ENCODE assay signal across 8 cellular contexts in the genomic region with DNA sequence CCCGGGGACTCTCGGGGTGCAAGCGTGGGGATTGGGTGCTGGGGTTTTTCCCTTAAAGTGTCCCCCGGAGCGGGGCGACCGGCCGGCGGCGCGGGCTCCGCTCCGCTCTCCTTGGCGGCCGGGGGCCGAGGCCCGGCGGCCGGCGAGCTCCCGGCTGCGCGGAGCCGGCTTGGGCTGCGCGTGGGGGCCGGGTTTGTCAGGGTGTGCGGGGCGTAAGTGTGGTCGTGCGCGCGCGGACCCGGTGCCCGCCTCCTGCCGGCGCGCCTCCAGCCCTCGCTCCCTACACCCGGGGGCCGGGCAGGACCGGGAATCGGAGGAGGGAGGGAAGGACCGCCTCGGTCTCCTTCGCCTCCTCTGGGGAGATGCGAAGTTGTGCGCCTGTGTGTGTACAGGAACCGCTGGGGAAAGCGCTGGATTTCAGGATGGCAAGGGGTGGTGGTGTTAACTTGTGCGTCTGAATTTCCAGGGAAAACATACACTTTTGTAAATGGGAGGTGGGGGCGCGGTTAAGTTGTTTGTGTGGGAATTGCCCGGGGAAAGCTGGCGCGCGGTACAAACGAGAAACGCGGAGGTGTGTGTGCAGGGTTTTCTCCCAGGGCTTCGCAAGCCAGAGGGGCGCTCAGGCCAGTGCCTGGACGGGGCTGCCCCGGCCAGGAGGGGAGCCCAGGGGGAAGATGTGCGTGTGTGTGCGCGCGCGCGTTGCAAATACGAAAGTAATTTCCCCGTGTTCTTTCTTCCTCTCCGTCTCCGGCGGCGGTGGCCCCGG. TPM values are rescaled to one million over a fixed set of nuclear protein-coding genes. Genes with fewer than 3 reads are reported as not detected.
DNase-seq lines count a peak whose midpoint lies in the region; ATAC-seq, FAIRE-seq and TF ChIP-seq lines count a peak whose summit lies in the region.

No MANE protein-coding gene starts in this region.

- H3K79me2 ChIP-seq in GM12878 (ENCODE audit: control insufficient read depth, insufficient read depth, low read length) = peaks cover 1% of the 10 kb centered on the region

- H3K4me1 ChIP-seq in GM12878 (ENCODE audit: control insufficient read depth, insufficient read depth, low read length) = peaks cover 4% of the 10 kb centered on the region; the same call in 1 of the 2 replicates
- peaks cover 30% of the 10 kb centered on the region for H3K4me1 ChIP-seq in iPS-18a (ENCODE audit: control insufficient read depth, low read depth, low read length)

- intact Hi-C loops in GM12878 (cut with micrococcal nuclease; ENCODE audit: unreplicated experiment) = loop anchor here (2.0 to 5.0 kb wide), 3 partner anchors 97 to 125 kb away; no protein-coding TSS in a partner anchor

- DNase-seq in NCI-H82 (lab: John Stamatoyannopoulos, UW) (peak; percentile 44), NCI-H82 treated with DMSO at 0.1 percent for 48 hours (lab: John Stamatoyannopoulos, UW; ENCODE audit: unreplicated experiment) (no peak), SK-N-MC (ENCODE audit: low read depth, low spot score) (no peak), GM12878 (ENCODE audit: low read depth, low spot score) (no peak), T1000 (lab: John Stamatoyannopoulos, UW) (no peak)

- RAD21 ChIA-PET in GM12878 (lab: Charles Lee; ENCODE audit: unreplicated experiment) = interaction anchor here (1.5 kb wide), 1 partner anchor 96 kb away, joined by 4 read pairs; no protein-coding TSS in a partner anchor

- under 1% methylated on average over 43 of the region's 78 CpGs for WGBS in GM12878 (ENCODE audit: insufficient coverage, insufficient replicate concordance, low lambda C conversion rate, missing lambda C conversion rate)

- H3K9me3 ChIP-seq in SK-N-MC (ENCODE audit: low read depth, low read length) = no peaks in the 10 kb centered on the region
- no peaks in the 10 kb centered on the region for H3K9me3 ChIP-seq in GM12878 (replicated peaks; ENCODE audit: control insufficient read depth, insufficient read depth, low read length)
- H3K9me3 ChIP-seq in iPS-18a (ENCODE audit: control insufficient read depth, low read depth, low read length) = no peaks in the 10 kb centered on the region

- no peaks in the 10 kb centered on the region for H4K20me1 ChIP-seq in GM12878 (ENCODE audit: control insufficient read depth, insufficient read depth)

- H3K9ac ChIP-seq in SK-N-MC (ENCODE audit: insufficient read length) (no peak overlapping the region), GM12878 (ENCODE audit: control insufficient read depth, insufficient read depth, low read length) (peak overlapping the region; percentile 58; the same call in 1 of the 2 replicates), iPS-18a (ENCODE audit: low read length) (peak overlapping the region; percentile 34)

- no TSS peak for BruUV-seq in GM12878 (replicated peaks; lab: Mats Ljungman, UMichigan)

- no peak for TF ChIP-seq RAD21 in GM12878 (IDR thresholded peaks at IDR 0.05; ENCODE audit: insufficient read depth, low read depth, low read length)

- H3K4me2 ChIP-seq in GM12878 (ENCODE audit: control insufficient read depth, insufficient read depth) = peak overlapping the region; percentile 89

- H3K27me3 ChIP-seq in GM12878 (replicated peaks in 1 of 2; ENCODE audit: control insufficient read depth in 2 of 2, insufficient read depth in 2 of 2, low read length in 1 of 2) (peaks cover 3 to 7% of the 10 kb centered on the region in 2 experiments), iPS-18a (ENCODE audit: control insufficient read depth, insufficient read depth, low read length) (peaks cover 22% of the 10 kb centered on the region)

- H3K4me3 ChIP-seq in SK-N-MC (peak overlapping the region; percentile 78), GM12878 (peak overlapping the region; percentile 84), iPS-18a (ENCODE audit: low read length) (peak overlapping the region; percentile 70), skin epidermis (peak overlapping the region; percentile 67 to 96 (median 84))

- peak overlapping the region; percentile 51 for H2AFZ ChIP-seq in GM12878 (ENCODE audit: control insufficient read depth, low read depth, low read length)

- H3K36me3 ChIP-seq in SK-N-MC (ENCODE audit: insufficient read depth, low read length) (no peaks in the 10 kb centered on the region), GM12878 (ENCODE audit: control insufficient read depth in 2 of 2, insufficient read depth in 2 of 2, low read length in 1 of 2) (no peaks in the 10 kb centered on the region), iPS-18a (ENCODE audit: control insufficient read depth, low read depth, low read length) (no peaks in the 10 kb centered on the region)

- no peak overlapping the region for H3K27ac ChIP-seq in SK-N-MC
- no peak overlapping the region for H3K27ac ChIP-seq in GM12878 (ENCODE audit: control insufficient read depth, insufficient read depth)
- H3K27ac ChIP-seq in iPS-18a (ENCODE audit: low read length) = no peak overlapping the region
- H3K27ac ChIP-seq in skin epidermis = peak overlapping the region; percentile 84 to 99 (median 96)

- peak; percentile 21 for ATAC-seq in HG03045 (IDR thresholded peaks at IDR 0.05; ENCODE audit: unreplicated experiment)
- peak; percentile 23 for ATAC-seq in GM12878

- no peak for TF ChIP-seq CTCF in GM12878 (IDR thresholded peaks at IDR 0.05 in 2 of 3, conservative IDR thresholded peaks at IDR 0.05 in 1 of 3; ENCODE audit: control insufficient read depth in 2 of 3, extremely low read depth in 1 of 3, insufficient read depth in 1 of 3, low read depth in 3 of 3, low read length in 3 of 3)

- CTCF ChIA-PET in GM12878 (lab: Yijun Ruan, JAX) = no interaction called here

- in situ Hi-C loops in GM12878 (cut with MboI) = no loop called here

- FAIRE-seq in GM12878 (lab: Jason Lieb, UNC) = no peak

- no peak for TF ChIP-seq POLR2A in GM12878 (IDR thresholded peaks at IDR 0.05; ENCODE audit: low read depth, low read length)

- POLR2A ChIA-PET in GM12878 (lab: Charles Lee) = interaction anchor here (0.7 kb wide), 1 partner anchor 279 kb away, joined by 3 read pairs; no protein-coding TSS in a partner anchor

- SMC1A ChIA-PET in GM12878 (lab: Charles Lee; ENCODE audit: uncharacterized antibody, unreplicated experiment) = interaction anchor here (0.7 kb wide), 1 partner anchor 33 kb away, joined by 3 read pairs; no protein-coding TSS in a partner anchor

- TF ChIP-seq EP300 in GM12878 (IDR thresholded peaks at IDR 0.05; ENCODE audit: borderline replicate concordance in 1 of 2, control insufficient read depth in 1 of 2, low read depth in 2 of 2, low read length in 2 of 2) = no peak

TF ChIP-seq in GM12878, 131 proteins besides CTCF, POLR2A, EP300 and RAD21 (continues in another document):
- TF ChIP-seq RELA (IDR thresholded peaks at IDR 0.05; ENCODE audit: borderline replicate concordance, partially characterized antibody) (peak; percentile 29), MTA2 (IDR thresholded peaks at IDR 0.05; ENCODE audit: low read depth) (0 out of 2 replicates have a peak, but pooled peaks have one; percentile 24), DPF2 (IDR thresholded peaks at IDR 0.05) (peak; percentile 56; the same call in 1 of the 2 replicates), HDAC6 (IDR thresholded peaks at IDR 0.05; ENCODE audit: unreplicated experiment) (peak; percentile 60), NRF1 (conservative IDR thresholded peaks at IDR 0.05; ENCODE audit: low read depth, low read length) (0 out of 2 replicates have a peak, but pooled peaks have one; percentile 4), IKZF2 (IDR thresholded peaks at IDR 0.05) (0 out of 4 replicates have a peak, but pooled peaks have one; percentile 15 to 20), CBFB (IDR thresholded peaks at IDR 0.05; ENCODE audit: low read depth) (no peak), NFYA (IDR thresholded peaks at IDR 0.05; ENCODE audit: borderline replicate concordance, low read depth, low read length) (no peak), CHD4 (IDR thresholded peaks at IDR 0.05) (no peak), POU2F2 (IDR thresholded peaks at IDR 0.05; ENCODE audit: borderline replicate concordance, low read depth, low read length) (no peak), RB1 (IDR thresholded peaks at IDR 0.05; ENCODE audit: borderline replicate concordance) (0 out of 2 replicates have a peak, but pooled peaks have one; percentile 40), IKZF1 (conservative IDR thresholded peaks at IDR 0.05) (peak; percentile 15; the same call in 1 of the 2 replicates), GATAD2B (conservative IDR thresholded peaks at IDR 0.05; ENCODE audit: low read depth) (peak; percentile 15; the same call in 1 of the 2 replicates), NBN (IDR thresholded peaks at IDR 0.05) (0 out of 2 replicates have a peak, but pooled peaks have one; percentile 52)
- TF ChIP-seq, protein P1, sequence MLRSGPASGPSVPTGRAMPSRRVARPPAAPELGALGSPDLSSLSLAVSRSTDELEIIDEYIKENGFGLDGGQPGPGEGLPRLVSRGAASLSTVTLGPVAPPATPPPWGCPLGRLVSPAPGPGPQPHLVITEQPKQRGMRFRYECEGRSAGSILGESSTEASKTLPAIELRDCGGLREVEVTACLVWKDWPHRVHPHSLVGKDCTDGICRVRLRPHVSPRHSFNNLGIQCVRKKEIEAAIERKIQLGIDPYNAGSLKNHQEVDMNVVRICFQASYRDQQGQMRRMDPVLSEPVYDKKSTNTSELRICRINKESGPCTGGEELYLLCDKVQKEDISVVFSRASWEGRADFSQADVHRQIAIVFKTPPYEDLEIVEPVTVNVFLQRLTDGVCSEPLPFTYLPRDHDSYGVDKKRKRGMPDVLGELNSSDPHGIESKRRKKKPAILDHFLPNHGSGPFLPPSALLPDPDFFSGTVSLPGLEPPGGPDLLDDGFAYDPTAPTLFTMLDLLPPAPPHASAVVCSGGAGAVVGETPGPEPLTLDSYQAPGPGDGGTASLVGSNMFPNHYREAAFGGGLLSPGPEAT (IDR thresholded peaks at IDR 0.05; ENCODE audit: low read depth) = 0 out of 2 replicates have a peak, but pooled peaks have one; percentile 51

RNA-seq across cellular contexts. Expression of a gene that starts 0.7 kb away (rescaled TPM):
- total RNA-seq in GM12878 (2013; cell fraction: nucleolus; rRNA removed) = 58.0 and 59.2 TPM in 2 replicates
- total RNA-seq in GM12878 (2014; rRNA removed) = 11.6 and 15.6 TPM in 2 replicates
- 8.8 and 9.3 TPM in 2 replicates for total RNA-seq in GM12878 (2014; rRNA removed; fragmentation: Illumina TruSeq; extraction: Trizol)
- total RNA-seq in GM12878 (2021) = 76.8 and 82.3 TPM in 2 replicates
- 13.1 TPM for polyA plus RNA-seq in GM12878 (2011; ENCODE audit: low read depth)
- polyA plus RNA-seq in GM12878 (2011; rRNA removed) = 3.8 and 6.2 TPM in 2 replicates
- 10.6 and 15.1 TPM in 2 replicates for polyA plus RNA-seq in GM12878 (2011; cell fraction: cytosol; rRNA removed)
- polyA plus RNA-seq in GM12878 (2011; cell fraction: nucleus; rRNA removed) = 38.2 and 62.5 TPM in 2 replicates
- polyA plus RNA-seq in GM12878 (2012) = 29.9 and 31.2 TPM in 2 replicates
- polyA plus RNA-seq in GM12878 (2014; fragmentation: Illumina TruSeq; extraction: Trizol) = 30.8 and 53.4 TPM in 2 replicates
- 1 to 10 TPM; 3.1 to 4.5 TPM for polyA plus RNA-seq in GM12878 (2014; fragmentation: Nextera tagmentation; extraction: Ambion mirVana)
- 25.3 and 42.8 TPM in 2 replicates for polyA plus RNA-seq in GM12878 (2014; rRNA removed)
- polyA plus RNA-seq in GM12878 (2016; fragmentation: Nextera tagmentation; extraction: Ambion mirVana) = 10 to 100 TPM; 14.6 to 15.3 TPM
- 12.3 and 21.0 TPM in 2 replicates for polyA minus RNA-seq in GM12878 (2011; rRNA and poly(A)+ RNA removed)
- 19.8 and 25.0 TPM in 2 replicates for polyA minus RNA-seq in GM12878 (2011; cell fraction: cytosol; rRNA and poly(A)+ RNA removed)
- polyA minus RNA-seq in GM12878 (2011; cell fraction: nucleus; rRNA and poly(A)+ RNA removed) = 21.2 and 33.5 TPM in 2 replicates

Comparison
In these comparisons a context has a peak if more than half of its experiments do, and no peak if none do; other contexts are left out.
1. H3K27ac ChIP-seq: peak in skin epidermis (21 of 21); none in SK-N-MC (single experiment), GM12878 (single experiment) and iPS-18a (single experiment).
2. Peak in every context shown above with its lines, with median percentiles within 50 percentile points of each other: H3K4me3 ChIP-seq.